8 cellular contexts compared by ENCODE assay signal in the genomic region with DNA sequence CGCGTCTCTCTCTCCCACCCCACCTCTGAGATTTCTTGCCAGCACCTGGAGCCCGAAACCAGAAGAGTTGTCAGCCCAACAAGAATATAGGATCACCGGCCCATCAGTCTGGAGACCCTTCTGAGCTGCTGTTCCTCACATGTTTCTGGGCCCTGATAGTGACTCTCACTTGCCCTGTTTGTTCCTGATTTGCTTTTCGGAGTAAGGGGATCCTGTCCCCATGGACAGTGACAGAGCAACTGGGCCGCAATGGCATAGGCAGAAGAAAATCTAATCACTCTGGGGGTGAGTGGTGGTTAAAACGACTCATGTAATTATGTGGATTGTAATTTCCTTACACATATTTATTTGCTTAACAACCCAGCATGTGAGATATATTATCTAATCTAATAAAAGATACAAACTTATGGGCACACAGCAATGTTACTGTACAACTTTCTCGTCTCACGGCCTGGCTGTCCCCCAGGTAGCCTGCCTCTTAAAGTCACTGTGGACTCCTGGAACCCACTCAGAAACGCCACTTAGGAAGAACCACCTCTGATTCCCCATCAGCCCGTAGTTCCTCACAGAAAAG. TPM values are rescaled to one million over a fixed set of nuclear protein-coding genes. Genes with fewer than 3 reads are reported as not detected.
A peak's percentile ranks its signal among the peaks of the same experiment; 100 is the strongest.
DNase-seq lines count a peak whose midpoint lies in the region; ATAC-seq lines count a peak whose summit lies in the region.

No MANE protein-coding gene starts in this region.

- H3K27ac ChIP-seq in subcutaneous abdominal adipose tissue (ENCODE audit: low read depth, low read length), result no peak overlapping the region

- CTCF ChIA-PET in activated CD4-positive, alpha-beta memory T cell treated with anti-CD3 and anti-CD28 coated beads, Interleukin-2, amount 10 ng/mL, durations not matched to agents 7 days and 5 days (lab: Charles Lee), result no interaction called here

- no peaks in the 10 kb centered on the region for H3K9me3 Mint-ChIP-seq in activated CD4-positive, alpha-beta memory T cell treated with anti-CD3 and anti-CD28 coated beads, Interleukin-2, amount 10 ng/mL, durations not matched to agents 7 days and 5 days
- H3K9me3 Mint-ChIP-seq in immature natural killer cell, result no peaks in the 10 kb centered on the region

- H3K4me1 ChIP-seq in subcutaneous abdominal adipose tissue (ENCODE audit: control insufficient read depth in 5 of 5, insufficient read depth in 5 of 5, low read length in 5 of 5), result peaks cover 0 to 14% (median 9%) of the 10 kb centered on the region in 5 donors

- H3K27me3 Mint-ChIP-seq in activated CD4-positive, alpha-beta memory T cell treated with anti-CD3 and anti-CD28 coated beads, Interleukin-2, amount 10 ng/mL, durations not matched to agents 7 days and 5 days, result peaks cover 68% of the 10 kb centered on the region
- peaks cover 10 to 31% (median 18%) of the 10 kb centered on the region in 3 donors for H3K27me3 Mint-ChIP-seq in immature natural killer cell (ENCODE audit: low read depth in 3 of 3)

- ATAC-seq in GM21447 (IDR thresholded peaks at IDR 0.05; ENCODE audit: unreplicated experiment), result no peak
- no peak for ATAC-seq in HG03457 (IDR thresholded peaks at IDR 0.05; ENCODE audit: unreplicated experiment)

- H3K4me1 Mint-ChIP-seq in activated CD4-positive, alpha-beta memory T cell treated with anti-CD3 and anti-CD28 coated beads, Interleukin-2, amount 10 ng/mL, durations not matched to agents 7 days and 5 days, result peaks cover 6% of the 10 kb centered on the region
- peaks cover 6 to 9% of the 10 kb centered on the region in 2 donors for H3K4me1 Mint-ChIP-seq in immature natural killer cell

- peak overlapping the region; percentile 19 to 58 (median 36) for H3K4me3 ChIP-seq in subcutaneous abdominal adipose tissue (ENCODE audit: low read depth in 1 of 5, low read length in 5 of 5)

- DNase-seq in NCI-H146 (lab: John Stamatoyannopoulos, UW) (peak; percentile 23), NCI-H146 treated with DMSO at 0.1 percent for 48 hours (lab: John Stamatoyannopoulos, UW; ENCODE audit: unreplicated experiment) (no peak), immature natural killer cell (no peak)
- no peak for DNase-seq in activated CD4-positive, alpha-beta memory T cell treated with anti-CD3 and anti-CD28 coated beads, Interleukin-2, amount 10 ng/mL, durations not matched to agents 7 days and 5 days
- no peak for DNase-seq in activated CD4-positive, alpha-beta T cell treated with anti-CD3 and anti-CD28 coated beads for 48 hours

- H3K36me3 Mint-ChIP-seq in activated CD4-positive, alpha-beta memory T cell treated with anti-CD3 and anti-CD28 coated beads, Interleukin-2, amount 10 ng/mL, durations not matched to agents 7 days and 5 days (ENCODE audit: low read depth), result no peaks in the 10 kb centered on the region
- no peaks in the 10 kb centered on the region for H3K36me3 Mint-ChIP-seq in immature natural killer cell

- H3K27me3 ChIP-seq in subcutaneous abdominal adipose tissue (ENCODE audit: control insufficient read depth in 5 of 5, insufficient read depth in 4 of 5, low read length in 5 of 5), result peaks cover 0 to 10% (median 0%) of the 10 kb centered on the region in 5 donors

- no peaks in the 10 kb centered on the region for H3K36me3 ChIP-seq in subcutaneous abdominal adipose tissue (ENCODE audit: control insufficient read depth in 5 of 5, insufficient read depth in 5 of 5, low read length in 5 of 5)

- POLR2A ChIA-PET in activated CD4-positive, alpha-beta memory T cell treated with anti-CD3 and anti-CD28 coated beads, Interleukin-2, amount 10 ng/mL, durations not matched to agents 7 days and 5 days (lab: Charles Lee), result no interaction called here

- H3K27ac Mint-ChIP-seq in activated CD4-positive, alpha-beta memory T cell treated with anti-CD3 and anti-CD28 coated beads, Interleukin-2, amount 10 ng/mL, durations not matched to agents 7 days and 5 days, result no peak overlapping the region
- no peak overlapping the region for H3K27ac Mint-ChIP-seq in immature natural killer cell

- H3K9me3 ChIP-seq in subcutaneous abdominal adipose tissue (ENCODE audit: control insufficient read depth in 5 of 5, low read length in 5 of 5), result no peaks in the 10 kb centered on the region

- peak overlapping the region; percentile 56 for H3K4me3 Mint-ChIP-seq in activated CD4-positive, alpha-beta memory T cell treated with anti-CD3 and anti-CD28 coated beads, Interleukin-2, amount 10 ng/mL, durations not matched to agents 7 days and 5 days
- H3K4me3 Mint-ChIP-seq in immature natural killer cell, result peak overlapping the region; percentile 64 to 76 (median 70)

- H3K9ac ChIP-seq in subcutaneous abdominal adipose tissue (ENCODE audit: low read length in 5 of 5), result peak overlapping the region in 3 of 5 donors; percentile 39 to 51 (median 44)

RNA-seq across cellular contexts. Expression of a gene that starts 0.7 kb away (rescaled TPM):
- total RNA-seq in activated CD4-positive, alpha-beta memory T cell treated with anti-CD3 and anti-CD28 coated beads, Interleukin-2, amount 10 ng/mL, durations not matched to agents 7 days and 5 days, result not detected
- polyA plus RNA-seq in immature natural killer cell, result under 1 TPM in 1 of 3 donors, not detected in 2; 0.07 TPM
